ENCODE assay signal across 16 cellular contexts in genomic region chr18:35938158-35938557, GRCh38.
DNase-seq lines count a peak whose midpoint lies in the region; ATAC-seq, FAIRE-seq and TF ChIP-seq lines count a peak whose summit lies in the region.
"Had no signal": no experiment of that assay in that cellular context is flagged by ENCODE, and none has a peak within 500 bp of the region (broad histone marks: within the 10 kb centered on the region; RNA-seq: fewer than 3 reads in every experiment).

No MANE protein-coding gene starts in this region.

- no peaks in the 10 kb centered on the region for H3K9me1 ChIP-seq in keratinocyte (ENCODE audit: control insufficient read depth, extremely low read depth, insufficient read depth, low read length)

- dilution Hi-C loops in keratinocyte (cut with MboI; ENCODE audit: extremely low pct_ligation_motif_present, low sequenced_read_pairs), result no loop called here

- POLR2A ChIA-PET in GM12878 (lab: Charles Lee), result no interaction called here

- intact Hi-C loops in GM12878 (cut with micrococcal nuclease; ENCODE audit: unreplicated experiment), result no loop called here

- TF ChIP-seq POLR2A in GM12878 (IDR thresholded peaks at IDR 0.05; ENCODE audit: low read depth, low read length) (no peak), GM12892 (IDR thresholded peaks at IDR 0.05; ENCODE audit: low read depth, low read length) (no peak)

- no peak for FAIRE-seq in GM12878 (lab: Jason Lieb, UNC)
- peak; percentile 87 for FAIRE-seq in keratinocyte (lab: Jason Lieb, UNC)
- FAIRE-seq in GM12892 (lab: Jason Lieb, UNC), result no peak

- CTCF ChIA-PET in GM12878 (lab: Yijun Ruan, JAX), result interaction anchor here (0.9 to 1.7 kb wide), 10 partner anchors 11 to 552 kb away, joined by 3 to 17 read pairs (median 4); no protein-coding TSS in a partner anchor

- H3K9me3 ChIP-seq in GM12878 (replicated peaks; ENCODE audit: control insufficient read depth, insufficient read depth, low read length) (no peaks in the 10 kb centered on the region), keratinocyte (ENCODE audit: control insufficient read depth, low read depth, low read length) (no peaks in the 10 kb centered on the region)
- H3K9me3 ChIP-seq: SJCRH30 had no signal

- no peak overlapping the region for H3K4me2 ChIP-seq in GM12878 (ENCODE audit: control insufficient read depth, insufficient read depth)
- H3K4me2 ChIP-seq in keratinocyte (ENCODE audit: control insufficient read depth, extremely low read depth, insufficient read depth, low read depth, low read length), result no peak overlapping the region

- DNase-seq in DMS53 treated with DMSO at 0.1 percent for 48 hours (lab: John Stamatoyannopoulos, UW; ENCODE audit: unreplicated experiment) (peak; percentile 18), M059J (ENCODE audit: low read depth) (peak; percentile 42), GM12878 (ENCODE audit: low read depth, low spot score) (no peak), keratinocyte (ENCODE audit: low read depth, low spot score) (no peak), GM12892 (ENCODE audit: insufficient read length) (no peak)
- no peak for DNase-seq in stimulated activated CD4-positive, alpha-beta T cell treated with anti-CD3 and anti-CD28 coated beads, Interleukin-2, amount 100 ng/mL, for 24 hours
- DNase-seq: activated CD4-positive, alpha-beta T cell treated with anti-CD3 and anti-CD28 coated beads, Interleukin-2, amount 50 U/mL, for 1 hour; activated naive CD4-positive, alpha-beta T cell treated with anti-CD3 and anti-CD28 coated beads, Interleukin-2, amount 10 ng/mL, durations not matched to agents 7 days and 5 days; AML-193; caudate nucleus; MM.1S; NCI-H2029 treated with DMSO at 0.1 percent for 48 hours; NK-92 treated with Interleukin-12 subunit alpha and Interleukin-12 subunit beta, amount 100 ng/mL, for 24 hours; SJCRH30 had no signal

- H3K4me3 ChIP-seq in GM12878, result no peak overlapping the region
- H3K4me3 ChIP-seq in keratinocyte (ENCODE audit: control insufficient read depth in 2 of 3, extremely low read depth in 1 of 3, insufficient read depth in 2 of 3, low read depth in 1 of 3, low read length in 3 of 3), result no peak overlapping the region
- H3K4me3 ChIP-seq: SJCRH30 had no signal

- H3K4me1 ChIP-seq in GM12878 (ENCODE audit: control insufficient read depth, insufficient read depth, low read length), result no peaks in the 10 kb centered on the region
- H3K4me1 ChIP-seq in keratinocyte (ENCODE audit: control insufficient read depth, extremely low read depth, insufficient read depth, low read length), result peaks cover 20% of the 10 kb centered on the region
- H3K4me1 ChIP-seq: SJCRH30 had no signal

- TF ChIP-seq CTCF in GM12878 (IDR thresholded peaks at IDR 0.05 in 2 of 3, conservative IDR thresholded peaks at IDR 0.05 in 1 of 3; ENCODE audit: control insufficient read depth in 2 of 3, extremely low read depth in 1 of 3, insufficient read depth in 1 of 3, low read depth in 3 of 3, low read length in 3 of 3), result no peak
- TF ChIP-seq CTCF in keratinocyte (optimal IDR thresholded peaks at IDR 0.05 in 1 of 3, IDR thresholded peaks at IDR 0.05 in 1 of 3, conservative IDR thresholded peaks at IDR 0.05 in 1 of 3; ENCODE audit: extremely low read depth in 1 of 3, insufficient read depth in 2 of 3, low read length in 3 of 3), result no peak

- H3K36me3 ChIP-seq in GM12878 (ENCODE audit: control insufficient read depth in 2 of 2, insufficient read depth in 2 of 2, low read length in 1 of 2), result no peaks in the 10 kb centered on the region
- no peaks in the 10 kb centered on the region for H3K36me3 ChIP-seq in keratinocyte (ENCODE audit: control insufficient read depth in 2 of 2, extremely low read depth in 1 of 2, insufficient read depth in 2 of 2, low read length in 2 of 2)
- H3K36me3 ChIP-seq: SJCRH30 had no signal

- H3K27ac ChIP-seq in GM12878 (ENCODE audit: control insufficient read depth, insufficient read depth) (no peak overlapping the region), keratinocyte (ENCODE audit: control insufficient read depth, insufficient read depth, low read length) (no peak overlapping the region)
- H3K27ac ChIP-seq: SJCRH30 had no signal

- SMC1A ChIA-PET in GM12878 (lab: Charles Lee; ENCODE audit: uncharacterized antibody, unreplicated experiment), result interaction anchor here (0.9 to 1.7 kb wide), 6 partner anchors 9 to 276 kb away, joined by 3 to 6 read pairs (median 3); no protein-coding TSS in a partner anchor

- H3K9ac ChIP-seq in GM12878 (ENCODE audit: control insufficient read depth, insufficient read depth, low read length) (no peak overlapping the region), keratinocyte (ENCODE audit: control insufficient read depth, extremely low read depth, insufficient read depth, low read length) (no peak overlapping the region)

- ATAC-seq in GM12878, result peak; percentile 55
- no peak for ATAC-seq in GM18907 (IDR thresholded peaks at IDR 0.05; ENCODE audit: unreplicated experiment)
- no peak for ATAC-seq in HG03442 (IDR thresholded peaks at IDR 0.05; ENCODE audit: unreplicated experiment)

- in situ Hi-C loops in GM12878 (cut with MboI), result no loop called here

- H3K79me2 ChIP-seq in GM12878 (ENCODE audit: control insufficient read depth, insufficient read depth, low read length) (no peaks in the 10 kb centered on the region), keratinocyte (ENCODE audit: control insufficient read depth, insufficient read depth, low read length) (no peaks in the 10 kb centered on the region)

- 25% methylated on average over 1 of the region's 1 CpG for WGBS in GM12878 (ENCODE audit: insufficient coverage, insufficient replicate concordance, low lambda C conversion rate, missing lambda C conversion rate)

- BruUV-seq in GM12878 (replicated peaks; lab: Mats Ljungman, UMichigan), result no TSS peak

- H4K20me1 ChIP-seq in GM12878 (ENCODE audit: control insufficient read depth, insufficient read depth), result no peaks in the 10 kb centered on the region
- H4K20me1 ChIP-seq in keratinocyte (ENCODE audit: control insufficient read depth, extremely low read depth, insufficient read depth, low read length), result no peaks in the 10 kb centered on the region

- no peak for TF ChIP-seq RAD21 in GM12878 (IDR thresholded peaks at IDR 0.05; ENCODE audit: insufficient read depth, low read depth, low read length)

- RAD21 ChIA-PET in GM12878 (lab: Charles Lee; ENCODE audit: unreplicated experiment), result interaction anchor here (0.6 to 1.4 kb wide), 4 partner anchors 9 to 182 kb away, joined by 3 to 7 read pairs (median 3); no protein-coding TSS in a partner anchor

- no peak for TF ChIP-seq EP300 in GM12878 (IDR thresholded peaks at IDR 0.05; ENCODE audit: borderline replicate concordance in 1 of 2, control insufficient read depth in 1 of 2, low read depth in 2 of 2, low read length in 2 of 2)

- no peak overlapping the region for H2AFZ ChIP-seq in GM12878 (ENCODE audit: control insufficient read depth, low read depth, low read length)
- no peak overlapping the region for H2AFZ ChIP-seq in keratinocyte (ENCODE audit: control insufficient read depth, low read length)

- peaks cover 0 to 1% of the 10 kb centered on the region in 2 experiments; a peak in 2 of 4 replicates for H3K27me3 ChIP-seq in GM12878 (replicated peaks in 1 of 2; ENCODE audit: control insufficient read depth in 2 of 2, insufficient read depth in 2 of 2, low read length in 1 of 2)
- H3K27me3 ChIP-seq in keratinocyte (ENCODE audit: control insufficient read depth, extremely low read depth, insufficient read depth, low read length), result no peaks in the 10 kb centered on the region
- H3K27me3 ChIP-seq: SJCRH30 had no signal

TF ChIP-seq in GM12878, 131 proteins besides CTCF, POLR2A, EP300 and RAD21:
- TF ChIP-seq ZNF592 (IDR thresholded peaks at IDR 0.05) (no peak), DPF2 (IDR thresholded peaks at IDR 0.05) (no peak), SMARCA5 (IDR thresholded peaks at IDR 0.05) (no peak)

Comparison
In these comparisons a context has a peak if more than half of its experiments do, and no peak if none do; other contexts are left out.
1. DNase-seq: peak in DMS53 treated with DMSO at 0.1 percent for 48 hours (single experiment) and M059J (single experiment); none in GM12878 (single experiment), keratinocyte (single experiment), stimulated activated CD4-positive, alpha-beta T cell treated with anti-CD3 and anti-CD28 coated beads, Interleukin-2, amount 100 ng/mL, for 24 hours (0 of 2) and GM12892 (single experiment).